8 cellular contexts compared by ENCODE assay signal in genomic region chr3:119891944-119892721, GRCh38.
A peak's percentile ranks its signal among the peaks of the same experiment; 100 is the strongest.
DNase-seq lines count a peak whose midpoint lies in the region; ATAC-seq and TF ChIP-seq lines count a peak whose summit lies in the region.

No MANE protein-coding gene starts in this region.

- H3K4me2 ChIP-seq in DOHH2 (ENCODE audit: low read length) (no peak overlapping the region), fibroblast of lung (ENCODE audit: extremely low read depth, insufficient read depth, low read length) (peak overlapping the region; percentile 52)

- H3K4me1 Mint-ChIP-seq in natural killer cell, result peaks cover 9 to 10% of the 10 kb centered on the region in 2 donors

- H2AFZ ChIP-seq in fibroblast of lung (ENCODE audit: low read length), result no peak overlapping the region

- H3K9me3 Mint-ChIP-seq in natural killer cell, result peaks cover 2 to 5% of the 10 kb centered on the region in 2 donors

- H4K20me1 ChIP-seq in DOHH2 (ENCODE audit: control insufficient read depth, insufficient read depth, low read depth, low read length) (no peaks in the 10 kb centered on the region), fibroblast of lung (ENCODE audit: control insufficient read depth, extremely low read depth, insufficient read depth, low read length) (no peaks in the 10 kb centered on the region)

- intact Hi-C loops in natural killer cell (cut with micrococcal nuclease), result loop anchor here (1.0 to 5.0 kb wide), 5 partner anchors 255 to 667 kb away; no protein-coding TSS in a partner anchor

- H3K36me3 Mint-ChIP-seq in natural killer cell, result peaks cover 23% of the 10 kb centered on the region

- H3K27ac ChIP-seq in DOHH2 (ENCODE audit: low read depth, low read length) (no peak overlapping the region), fibroblast of lung (ENCODE audit: insufficient read depth, low read length) (no peak overlapping the region)

- H3K79me2 ChIP-seq in DOHH2 (ENCODE audit: control insufficient read depth, low read length) (no peaks in the 10 kb centered on the region), fibroblast of lung (ENCODE audit: control insufficient read depth, insufficient read depth, low read length) (no peaks in the 10 kb centered on the region)

- TF ChIP-seq CTCF in DOHH2 (IDR thresholded peaks at IDR 0.05; ENCODE audit: low read depth, low read length, poor library complexity, severe bottlenecking) (peak; percentile 71), fibroblast of lung (conservative IDR thresholded peaks at IDR 0.05 in 1 of 2, IDR thresholded peaks at IDR 0.05 in 1 of 2; ENCODE audit: low read depth in 1 of 2, low read length in 2 of 2) (peak; percentile 72 to 74), natural killer cell (IDR thresholded peaks at IDR 0.05) (peak; percentile 72)

- H3K36me3 ChIP-seq in DOHH2 (ENCODE audit: control insufficient read depth, low read length) (peaks cover 14% of the 10 kb centered on the region), fibroblast of lung (ENCODE audit: control insufficient read depth, insufficient read depth, low read length) (no peaks in the 10 kb centered on the region)

- DNase-seq in HCEC 1CT, result peak; percentile 51
- DNase-seq in NCI-H2171 treated with DMSO at 0.1 percent for 48 hours (lab: John Stamatoyannopoulos, UW), result peak; percentile 76
- peak; percentile 5 to 9 for DNase-seq in activated CD4-positive, alpha-beta T cell treated with anti-CD3 and anti-CD28 coated beads, Interleukin-2, amount 50 U/mL, for 4 hours
- DNase-seq in fibroblast of lung (ENCODE audit: low read depth in 2 of 2), result peak; percentile 63 to 86
- DNase-seq in natural killer cell, result peak; percentile 15
- DNase-seq in DMS153 (lab: John Stamatoyannopoulos, UW), result no peak

- H3K4me3 ChIP-seq in DOHH2 (ENCODE audit: low read length), result no peak overlapping the region
- peak overlapping the region in 1 of 4 experiments; percentile 10 for H3K4me3 ChIP-seq in fibroblast of lung (replicated peaks in 1 of 4; ENCODE audit: control extremely low read depth in 1 of 4, insufficient read depth in 1 of 4, low read depth in 3 of 4, low read length in 4 of 4)

- no peaks in the 10 kb centered on the region for H3K27me3 ChIP-seq in DOHH2 (ENCODE audit: control insufficient read depth, low read length)
- H3K27me3 ChIP-seq in fibroblast of lung (ENCODE audit: control insufficient read depth, insufficient read depth, low read length), result no peaks in the 10 kb centered on the region

- H3K4me3 Mint-ChIP-seq in natural killer cell, result no peak overlapping the region

- no peaks in the 10 kb centered on the region for H3K27me3 Mint-ChIP-seq in natural killer cell (ENCODE audit: low read depth in 2 of 2)

- peaks cover 3% of the 10 kb centered on the region for H3F3A ChIP-seq in DOHH2 (ENCODE audit: control insufficient read depth, insufficient read depth)

- no peaks in the 10 kb centered on the region for H3K9me2 ChIP-seq in DOHH2 (replicated peaks; ENCODE audit: control insufficient read depth, low read length)

- 0 out of 2 replicates have a peak, but pooled peaks cover 7% of the 10 kb centered on the region for H3K9me3 ChIP-seq in DOHH2 (ENCODE audit: control insufficient read depth, insufficient read depth, low read length)
- no peaks in the 10 kb centered on the region for H3K9me3 ChIP-seq in fibroblast of lung (ENCODE audit: control insufficient read depth, insufficient read depth, low read depth, low read length)

- H3K9ac ChIP-seq in fibroblast of lung (ENCODE audit: insufficient read depth, low read length), result no peak overlapping the region

- H3K4me1 ChIP-seq in DOHH2 (ENCODE audit: control insufficient read depth, low read length) (no peaks in the 10 kb centered on the region), fibroblast of lung (ENCODE audit: control insufficient read depth, extremely low read depth, insufficient read depth, low read length) (peaks cover 4% of the 10 kb centered on the region)

- H3K27ac Mint-ChIP-seq in natural killer cell, result peak overlapping the region in 1 of 2 donors; percentile 43

- peak; percentile 67 to 81 (median 76) for ATAC-seq in natural killer cell
- no peak for ATAC-seq in HG03196 (IDR thresholded peaks at IDR 0.05; ENCODE audit: unreplicated experiment)
